19 cellular contexts compared by ENCODE assay signal in the genomic region with DNA sequence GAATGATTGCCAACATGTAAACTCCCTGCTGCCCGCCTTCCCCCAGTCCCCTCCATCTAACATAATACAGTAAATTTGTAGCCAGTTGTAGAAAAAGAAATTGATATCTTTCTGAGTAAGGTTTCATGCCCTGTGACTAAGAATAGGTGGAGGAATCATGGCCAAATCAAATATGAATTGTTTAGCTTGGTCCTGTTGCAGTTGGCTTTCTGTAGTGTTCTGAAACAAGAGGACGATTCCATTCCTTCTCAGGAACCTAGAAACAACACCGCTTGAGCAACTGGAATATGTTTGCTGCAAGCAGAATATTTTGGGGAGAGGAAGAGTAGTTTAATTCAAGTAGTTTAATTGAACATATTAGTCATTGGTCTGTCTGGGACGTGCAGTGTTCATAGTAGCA. TPM values are rescaled to one million over a fixed set of nuclear protein-coding genes. Genes with fewer than 3 reads are reported as not detected.
"Had no signal": no experiment of that assay in that cellular context is flagged by ENCODE, and none has a peak within 500 bp of the region (broad histone marks: within the 10 kb centered on the region; RNA-seq: fewer than 3 reads in every experiment).

No MANE protein-coding gene starts in this region.

- H3K27me3 ChIP-seq: breast epithelium, esophagus squamous epithelium, gastroesophageal sphincter, heart right ventricle, tibial nerve, uterus had no signal

- DNase-seq: activated CD4-positive, alpha-beta memory T cell treated with anti-CD3 and anti-CD28 coated beads for 36 hours; activated CD4-positive, alpha-beta T cell treated with anti-CD3 and anti-CD28 coated beads for 36 hours; activated naive CD4-positive, alpha-beta T cell; activated T-cell treated with anti-CD3 and anti-CD28 coated beads for 4 hours; dermis blood vessel endothelial cell; effector memory CD8-positive, alpha-beta T cell; esophagus squamous epithelium; heart right ventricle; left ventricle myocardium inferior; mammary epithelial cell; nephron progenitor cell; stimulated activated CD4-positive, alpha-beta T cell treated with anti-CD3 and anti-CD28 coated beads, Interleukin-2, amount 100 ng/mL, for 24 hours; stimulated activated naive CD8-positive, alpha-beta T cell treated with anti-CD3 and anti-CD28 coated beads, Interleukin-15, Interleukin-2, amounts not matched to agents 100 U/mL and 50 U/mL, for 24 hours; uterus had no signal

- H3K36me3 ChIP-seq: breast epithelium, tibial nerve had no signal

- H3K27ac ChIP-seq: breast epithelium, esophagus squamous epithelium, gastroesophageal sphincter, heart right ventricle, left ventricle myocardium inferior, tibial nerve, uterus had no signal

- ATAC-seq: activated CD4-positive, alpha-beta T cell treated with anti-CD3 and anti-CD28 coated beads for 36 hours; effector memory CD8-positive, alpha-beta T cell; gastroesophageal sphincter; heart right ventricle; stimulated activated naive CD8-positive, alpha-beta T cell treated with anti-CD3 and anti-CD28 coated beads, Interleukin-15, Interleukin-2, amounts not matched to agents 100 U/mL and 50 U/mL, for 24 hours had no signal

- H3K9me3 ChIP-seq: breast epithelium, esophagus squamous epithelium, gastroesophageal sphincter, heart right ventricle, left ventricle myocardium inferior, tibial nerve, uterus had no signal

- H3K4me1 ChIP-seq: breast epithelium, gastroesophageal sphincter, heart right ventricle, left ventricle myocardium inferior, uterus had no signal

- H3K4me3 ChIP-seq: breast epithelium, esophagus squamous epithelium, gastroesophageal sphincter, heart right ventricle, left ventricle myocardium inferior, tibial nerve, uterus had no signal

RNA-seq across cellular contexts. Expression of a gene that starts 7.0 kb away (rescaled TPM):
- total RNA-seq: activated CD4-positive, alpha-beta memory T cell treated with anti-CD3 and anti-CD28 coated beads for 36 hours; activated CD4-positive, alpha-beta T cell treated with anti-CD3 and anti-CD28 coated beads for 36 hours; activated T-helper 1 cell treated with anti-CD3 and anti-CD28 coated beads, Interleukin-12 subunit alpha, Interleukin-12 subunit beta, Interleukin-2, Interleukin-4 antibody, amounts not matched to agents 30 ng/mL and 10 ng/mL and 1 ng/mL, durations not matched to agents 14 hours and 24 hours and 36 hours; breast epithelium; esophagus squamous epithelium; left ventricle myocardium inferior; T-helper 2 cell treated with Interferon-gamma antibody and Interleukin-4, amounts not matched to agents 100 ng/mL and 5 ng/mL, for 36 hours had no signal

RNA-seq across cellular contexts. Expression of a gene that starts 48.1 kb away (rescaled TPM):
- total RNA-seq: dermis blood vessel endothelial cell, gastroesophageal sphincter, left ventricle myocardium inferior had no signal
